In the genomic region with DNA sequence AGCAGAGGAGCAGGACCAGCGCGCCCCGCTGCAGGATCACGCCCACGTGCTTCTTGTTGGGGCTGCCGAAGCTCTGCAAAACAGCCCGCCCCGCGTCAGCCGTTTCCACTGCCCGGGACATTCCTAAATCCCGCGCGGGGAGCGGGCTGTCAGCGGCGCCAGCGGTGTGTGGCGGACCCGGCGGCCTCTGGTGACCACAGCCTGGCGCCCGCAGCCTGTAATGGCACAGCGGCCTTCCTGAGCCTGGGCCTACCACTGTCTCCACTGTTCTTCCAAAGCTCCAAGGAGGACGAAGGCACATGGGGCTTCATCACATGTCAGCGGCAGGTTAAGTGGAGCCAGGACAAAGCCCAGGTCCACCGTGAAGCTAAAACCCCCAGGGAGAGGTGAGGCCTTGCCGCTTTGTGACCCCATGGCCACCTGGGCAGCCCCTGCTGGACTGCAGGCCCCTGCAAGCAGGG, we compare ENCODE assay signal across 28 cellular contexts. TPM values are rescaled to one million over a fixed set of nuclear protein-coding genes. Genes with fewer than 3 reads are reported as not detected.
"Had no signal": no experiment of that assay in that cellular context is flagged by ENCODE, and none has a peak within 500 bp of the region (broad histone marks: within the 10 kb centered on the region; RNA-seq: fewer than 3 reads in every experiment).

No MANE protein-coding gene starts in this region.

- H3K36me3 ChIP-seq: cardiac muscle cell, lower lobe of right lung, spleen, tibial artery had no signal

- ATAC-seq: activated CD4-positive, CD25-positive, alpha-beta regulatory T cell treated with anti-CD3 and anti-CD28 coated beads, Interleukin-2, amount 50 U/mL, for 24 hours; activated CD8-positive, alpha-beta memory T cell treated with anti-CD3 and anti-CD28 coated beads, Interleukin-2, amount 10 ng/mL, durations not matched to agents 7 days and 5 days; activated CD8-positive, alpha-beta T cell treated with anti-CD3 and anti-CD28 coated beads for 36 hours; esophagus mucosa; lower lobe of right lung; naive thymus-derived CD4-positive, alpha-beta T cell; stimulated activated naive CD8-positive, alpha-beta T cell treated with anti-CD3 and anti-CD28 coated beads, Interleukin-15, Interleukin-2, amounts not matched to agents 100 U/mL and 50 U/mL, for 24 hours had no signal

- H3K4me3 ChIP-seq: body of pancreas, cardiac muscle cell, lower lobe of right lung, spleen, tibial artery had no signal

- H3K27me3 ChIP-seq: body of pancreas, cardiac muscle cell, spleen, tibial artery had no signal

- H3K36me3 Mint-ChIP-seq: activated CD8-positive, alpha-beta memory T cell treated with anti-CD3 and anti-CD28 coated beads, Interleukin-2, amount 10 ng/mL, durations not matched to agents 7 days and 5 days; activated naive CD4-positive, alpha-beta T cell treated with anti-CD3 and anti-CD28 coated beads, Interleukin-2, amount 50 U/mL, for 24 hours; naive thymus-derived CD4-positive, alpha-beta T cell had no signal

- H3K27me3 Mint-ChIP-seq: activated CD4-positive, alpha-beta T cell treated with anti-CD3 and anti-CD28 coated beads, Interleukin-2, amount 10 ng/mL, durations not matched to agents 7 days and 5 days; activated CD8-positive, alpha-beta memory T cell treated with anti-CD3 and anti-CD28 coated beads, Interleukin-2, amount 10 ng/mL, durations not matched to agents 7 days and 5 days; activated CD8-positive, alpha-beta T cell treated with anti-CD3 and anti-CD28 coated beads for 36 hours; activated naive CD4-positive, alpha-beta T cell treated with anti-CD3 and anti-CD28 coated beads, Interleukin-2, amount 50 U/mL, for 24 hours; dendritic cell treated with granulocyte-macrophage colony-stimulating factor and Interleukin-4, amounts not matched to agents 40 ng/mL and 50 ng/mL, for 4 days; naive thymus-derived CD4-positive, alpha-beta T cell had no signal

- H3K4me3 Mint-ChIP-seq: activated CD4-positive, alpha-beta T cell treated with anti-CD3 and anti-CD28 coated beads, Interleukin-2, amount 10 ng/mL, durations not matched to agents 7 days and 5 days; activated CD8-positive, alpha-beta memory T cell treated with anti-CD3 and anti-CD28 coated beads, Interleukin-2, amount 10 ng/mL, durations not matched to agents 7 days and 5 days; activated CD8-positive, alpha-beta T cell treated with anti-CD3 and anti-CD28 coated beads for 36 hours; activated naive CD4-positive, alpha-beta T cell treated with anti-CD3 and anti-CD28 coated beads, Interleukin-2, amount 50 U/mL, for 24 hours; activated T-helper 1 cell treated with anti-CD3 and anti-CD28 coated beads, Interleukin-12 subunit alpha, Interleukin-12 subunit beta, Interleukin-2, Interleukin-4 antibody, amounts not matched to agents 30 ng/mL and 10 ng/mL and 1 ng/mL, durations not matched to agents 14 hours and 24 hours and 36 hours; dendritic cell treated with granulocyte-macrophage colony-stimulating factor and Interleukin-4, amounts not matched to agents 40 ng/mL and 50 ng/mL, for 4 days; naive thymus-derived CD4-positive, alpha-beta T cell; neural crest cell had no signal

- DNase-seq: activated CD4-positive, alpha-beta T cell treated with anti-CD3 and anti-CD28 coated beads, Interleukin-2, amount 10 ng/mL, durations not matched to agents 7 days and 5 days; activated CD8-positive, alpha-beta memory T cell treated with anti-CD3 and anti-CD28 coated beads, Interleukin-2, amount 10 ng/mL, durations not matched to agents 7 days and 5 days; activated CD8-positive, alpha-beta T cell treated with anti-CD3 and anti-CD28 coated beads for 36 hours; activated gamma-delta T cell; anterior cingulate cortex; effector CD8-positive, alpha-beta T cell; foreskin melanocyte; hippocampal formation; lower lobe of right lung; naive thymus-derived CD4-positive, alpha-beta T cell; retina; spleen; stimulated activated CD4-positive, alpha-beta T cell treated with anti-CD3 and anti-CD28 coated beads, Interleukin-4, amount 100 ng/mL, for 4 hours; stimulated activated naive CD8-positive, alpha-beta T cell treated with anti-CD3 and anti-CD28 coated beads, Interleukin-15, Interleukin-2, amounts not matched to agents 100 U/mL and 50 U/mL, for 24 hours had no signal

- H3K4me1 Mint-ChIP-seq: activated CD4-positive, alpha-beta T cell treated with anti-CD3 and anti-CD28 coated beads, Interleukin-2, amount 10 ng/mL, durations not matched to agents 7 days and 5 days; activated CD8-positive, alpha-beta memory T cell treated with anti-CD3 and anti-CD28 coated beads, Interleukin-2, amount 10 ng/mL, durations not matched to agents 7 days and 5 days; activated naive CD4-positive, alpha-beta T cell treated with anti-CD3 and anti-CD28 coated beads, Interleukin-2, amount 50 U/mL, for 24 hours; neural crest cell had no signal

- H3K4me1 ChIP-seq: lower lobe of right lung, spleen had no signal

- H3K9me3 Mint-ChIP-seq: activated CD4-positive, alpha-beta T cell treated with anti-CD3 and anti-CD28 coated beads, Interleukin-2, amount 10 ng/mL, durations not matched to agents 7 days and 5 days; activated CD8-positive, alpha-beta T cell treated with anti-CD3 and anti-CD28 coated beads for 36 hours; activated naive CD4-positive, alpha-beta T cell treated with anti-CD3 and anti-CD28 coated beads, Interleukin-2, amount 50 U/mL, for 24 hours; activated T-helper 1 cell treated with anti-CD3 and anti-CD28 coated beads, Interleukin-12 subunit alpha, Interleukin-12 subunit beta, Interleukin-2, Interleukin-4 antibody, amounts not matched to agents 30 ng/mL and 10 ng/mL and 1 ng/mL, durations not matched to agents 14 hours and 24 hours and 36 hours; dendritic cell treated with granulocyte-macrophage colony-stimulating factor and Interleukin-4, amounts not matched to agents 40 ng/mL and 50 ng/mL, for 4 days; naive thymus-derived CD4-positive, alpha-beta T cell; neural crest cell had no signal

- H3K27ac Mint-ChIP-seq: activated CD4-positive, alpha-beta T cell treated with anti-CD3 and anti-CD28 coated beads, Interleukin-2, amount 10 ng/mL, durations not matched to agents 7 days and 5 days; activated CD8-positive, alpha-beta memory T cell treated with anti-CD3 and anti-CD28 coated beads, Interleukin-2, amount 10 ng/mL, durations not matched to agents 7 days and 5 days; activated CD8-positive, alpha-beta T cell treated with anti-CD3 and anti-CD28 coated beads for 36 hours; activated naive CD4-positive, alpha-beta T cell treated with anti-CD3 and anti-CD28 coated beads, Interleukin-2, amount 50 U/mL, for 24 hours; activated T-helper 1 cell treated with anti-CD3 and anti-CD28 coated beads, Interleukin-12 subunit alpha, Interleukin-12 subunit beta, Interleukin-2, Interleukin-4 antibody, amounts not matched to agents 30 ng/mL and 10 ng/mL and 1 ng/mL, durations not matched to agents 14 hours and 24 hours and 36 hours; dendritic cell treated with granulocyte-macrophage colony-stimulating factor and Interleukin-4, amounts not matched to agents 40 ng/mL and 50 ng/mL, for 4 days; naive thymus-derived CD4-positive, alpha-beta T cell; progenitor cell of endocrine pancreas had no signal

- H3K27ac ChIP-seq: body of pancreas, cardiac muscle cell, lower lobe of right lung, spleen, tibial artery had no signal

- H3K9me3 ChIP-seq: body of pancreas, lower lobe of right lung, spleen, tibial artery had no signal

RNA-seq across cellular contexts. Expression of a gene that starts 2.5 kb away (rescaled TPM):
- total RNA-seq: activated CD4-positive, alpha-beta T cell treated with anti-CD3 and anti-CD28 coated beads, Interleukin-2, amount 10 ng/mL, durations not matched to agents 7 days and 5 days; activated CD8-positive, alpha-beta memory T cell treated with anti-CD3 and anti-CD28 coated beads, Interleukin-2, amount 10 ng/mL, durations not matched to agents 7 days and 5 days; activated CD8-positive, alpha-beta T cell treated with anti-CD3 and anti-CD28 coated beads for 36 hours; activated T-helper 1 cell treated with anti-CD3 and anti-CD28 coated beads, Interleukin-12 subunit alpha, Interleukin-12 subunit beta, Interleukin-2, Interleukin-4 antibody, amounts not matched to agents 30 ng/mL and 10 ng/mL and 1 ng/mL, durations not matched to agents 14 hours and 24 hours and 36 hours; chondrocyte; lower lobe of right lung; naive thymus-derived CD4-positive, alpha-beta T cell; neural crest cell; progenitor cell of endocrine pancreas; spleen; subcutaneous adipose tissue; T-helper 2 cell treated with Interferon-gamma antibody and Interleukin-4, amounts not matched to agents 100 ng/mL and 5 ng/mL, for 36 hours had no signal
- polyA plus RNA-seq: naive thymus-derived CD4-positive, alpha-beta T cell; urinary bladder had no signal

RNA-seq across cellular contexts. Expression of a gene that starts 34.2 kb away (rescaled TPM):
- total RNA-seq: activated CD4-positive, alpha-beta T cell treated with anti-CD3 and anti-CD28 coated beads, Interleukin-2, amount 10 ng/mL, durations not matched to agents 7 days and 5 days; activated T-helper 1 cell treated with anti-CD3 and anti-CD28 coated beads, Interleukin-12 subunit alpha, Interleukin-12 subunit beta, Interleukin-2, Interleukin-4 antibody, amounts not matched to agents 30 ng/mL and 10 ng/mL and 1 ng/mL, durations not matched to agents 14 hours and 24 hours and 36 hours; cardiac muscle cell; chondrocyte; neural crest cell; T-helper 2 cell treated with Interferon-gamma antibody and Interleukin-4, amounts not matched to agents 100 ng/mL and 5 ng/mL, for 36 hours had no signal
- polyA plus RNA-seq: cardiac muscle cell; naive thymus-derived CD4-positive, alpha-beta T cell had no signal
